31 cellular contexts compared by ENCODE assay signal in the genomic region with DNA sequence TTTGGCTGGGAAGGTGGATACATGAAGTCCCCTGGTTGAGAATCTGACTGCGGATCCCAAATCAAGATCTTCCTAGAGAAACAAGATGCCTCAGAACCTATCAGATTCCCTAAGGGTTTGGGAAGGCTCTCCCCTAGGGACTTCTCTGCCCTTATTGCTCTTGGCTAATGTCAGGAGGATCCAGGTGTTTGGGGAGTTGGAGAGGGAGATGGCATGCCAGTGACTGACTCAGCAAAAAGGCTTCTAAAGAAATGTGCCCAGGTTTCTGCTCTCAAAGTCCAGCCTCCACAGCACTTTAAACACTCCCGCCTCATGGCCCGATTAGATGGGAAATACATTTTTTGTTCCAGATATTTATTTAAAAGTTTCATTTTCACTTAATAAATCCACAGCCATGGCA.
"Had no signal": no experiment of that assay in that cellular context is flagged by ENCODE, and none has a peak within 500 bp of the region (broad histone marks: within the 10 kb centered on the region; RNA-seq: fewer than 3 reads in every experiment).

No MANE protein-coding gene starts in this region.

- H3K27me3 ChIP-seq: neural progenitor cell, ovary, spleen, suprapubic skin, testis, tibial artery, transverse colon, upper lobe of right lung, uterus had no signal

- H3K36me3 ChIP-seq: neural progenitor cell, ovary, spleen, suprapubic skin, tibial artery, transverse colon, upper lobe of right lung, uterus had no signal

- H3K36me3 Mint-ChIP-seq: neural progenitor cell; stimulated activated memory B cell treated with anti-CD40 and anti-IgM and Interleukin-4, amounts not matched to agents 10 μg/mL and 1 μg/mL and 100 μg/mL, for 72 hours; type B pancreatic cell had no signal

- H3K27ac ChIP-seq: neural progenitor cell, ovary, parathyroid adenoma, psoas muscle, skin epidermis, spleen, suprapubic skin, testis, tibial artery, transverse colon, upper lobe of right lung, uterus had no signal

- H3K4me3 ChIP-seq: neural progenitor cell, ovary, psoas muscle, skin epidermis, smooth muscle cell, spleen, suprapubic skin, testis, tibial artery, transverse colon, upper lobe of right lung, uterus had no signal

- H3K27ac Mint-ChIP-seq: natural killer cell; nephron; neural progenitor cell; progenitor cell of endocrine pancreas; stimulated activated memory B cell treated with anti-CD40 and anti-IgM and Interleukin-4, amounts not matched to agents 10 μg/mL and 1 μg/mL and 100 μg/mL, for 72 hours; stimulated activated naive CD8-positive, alpha-beta T cell treated with anti-CD3 and anti-CD28 coated beads, Interleukin-15, amount 100 ng/mL, for 72 hours; type B pancreatic cell had no signal

- H3K9ac ChIP-seq: neural progenitor cell, parathyroid adenoma had no signal

- ATAC-seq: natural killer cell; psoas muscle; right cardiac atrium; sciatic nerve; stimulated activated memory B cell treated with anti-CD40 and anti-IgM and Interleukin-4, amounts not matched to agents 10 μg/mL and 1 μg/mL and 100 μg/mL, for 72 hours; stimulated activated naive CD8-positive, alpha-beta T cell treated with anti-CD3 and anti-CD28 coated beads, Interleukin-15, amount 100 ng/mL, for 72 hours; stimulated activated naive CD8-positive, alpha-beta T cell treated with anti-CD3 and anti-CD28 coated beads, Interleukin-15, Interleukin-2, amounts not matched to agents 100 U/mL and 50 U/mL, for 24 hours; upper lobe of right lung had no signal

- H3K4me1 Mint-ChIP-seq: natural killer cell; nephron; stimulated activated memory B cell treated with anti-CD40 and anti-IgM and Interleukin-4, amounts not matched to agents 10 μg/mL and 1 μg/mL and 100 μg/mL, for 72 hours; stimulated activated naive CD8-positive, alpha-beta T cell treated with anti-CD3 and anti-CD28 coated beads, Interleukin-15, amount 100 ng/mL, for 72 hours had no signal

- H3K9me3 ChIP-seq: ovary, suprapubic skin, testis, tibial artery, transverse colon, upper lobe of right lung had no signal

- H3K4me2 ChIP-seq: neural progenitor cell, smooth muscle cell had no signal

- DNase-seq: natural killer cell; occipital lobe; ovary; posterior cingulate gyrus; psoas muscle; right cardiac atrium; spleen; stimulated activated CD4-positive, alpha-beta T cell treated with anti-CD3 and anti-CD28 coated beads, Interleukin-12 subunit alpha, Interleukin-12 subunit beta, amount 100 ng/mL, for 4 hours; stimulated activated CD4-positive, alpha-beta T cell treated with anti-CD3 and anti-CD28 coated beads, Interleukin-1b, Interleukin-23, amount 100 ng/mL, for 48 hours; stimulated activated CD4-positive, alpha-beta T cell treated with anti-CD3 and anti-CD28 coated beads, Interleukin-4, amount 100 ng/mL, for 1 hour; stimulated activated CD4-positive, alpha-beta T cell treated with anti-CD3 and anti-CD28 coated beads, Interleukin-4, amount 100 ng/mL, for 4 hours; stimulated activated CD8-positive, alpha-beta memory T cell treated with anti-CD3 and anti-CD28 coated beads, Interleukin-4, amount 100 ng/mL, for 48 hours; stimulated activated naive CD4-positive, alpha-beta T cell; stimulated activated naive CD8-positive, alpha-beta T cell treated with anti-CD3 and anti-CD28 coated beads, Interleukin-15, amount 100 ng/mL, for 72 hours; stimulated activated naive CD8-positive, alpha-beta T cell treated with anti-CD3 and anti-CD28 coated beads, Interleukin-15, Interleukin-2, amounts not matched to agents 100 U/mL and 50 U/mL, for 24 hours; substantia nigra; testis; tibial artery; transverse colon; upper lobe of right lung; uterus had no signal

- H3K4me1 ChIP-seq: neural progenitor cell, parathyroid adenoma, psoas muscle, spleen, suprapubic skin, transverse colon, upper lobe of right lung, uterus had no signal

- H3K4me3 Mint-ChIP-seq: natural killer cell; nephron; neural progenitor cell; stimulated activated memory B cell treated with anti-CD40 and anti-IgM and Interleukin-4, amounts not matched to agents 10 μg/mL and 1 μg/mL and 100 μg/mL, for 72 hours; stimulated activated naive CD8-positive, alpha-beta T cell treated with anti-CD3 and anti-CD28 coated beads, Interleukin-15, amount 100 ng/mL, for 72 hours; type B pancreatic cell had no signal

- H2AFZ ChIP-seq: neural progenitor cell, parathyroid adenoma had no signal

- H3K9me3 Mint-ChIP-seq: neural progenitor cell; stimulated activated naive CD8-positive, alpha-beta T cell treated with anti-CD3 and anti-CD28 coated beads, Interleukin-15, amount 100 ng/mL, for 72 hours; type B pancreatic cell had no signal

- H3K27me3 Mint-ChIP-seq: progenitor cell of endocrine pancreas; stimulated activated memory B cell treated with anti-CD40 and anti-IgM and Interleukin-4, amounts not matched to agents 10 μg/mL and 1 μg/mL and 100 μg/mL, for 72 hours; stimulated activated naive CD8-positive, alpha-beta T cell treated with anti-CD3 and anti-CD28 coated beads, Interleukin-15, amount 100 ng/mL, for 72 hours; type B pancreatic cell had no signal

- H3K79me2 ChIP-seq: parathyroid adenoma had no signal
